ENCODE assay signal across 1 cellular context in the genomic region with DNA sequence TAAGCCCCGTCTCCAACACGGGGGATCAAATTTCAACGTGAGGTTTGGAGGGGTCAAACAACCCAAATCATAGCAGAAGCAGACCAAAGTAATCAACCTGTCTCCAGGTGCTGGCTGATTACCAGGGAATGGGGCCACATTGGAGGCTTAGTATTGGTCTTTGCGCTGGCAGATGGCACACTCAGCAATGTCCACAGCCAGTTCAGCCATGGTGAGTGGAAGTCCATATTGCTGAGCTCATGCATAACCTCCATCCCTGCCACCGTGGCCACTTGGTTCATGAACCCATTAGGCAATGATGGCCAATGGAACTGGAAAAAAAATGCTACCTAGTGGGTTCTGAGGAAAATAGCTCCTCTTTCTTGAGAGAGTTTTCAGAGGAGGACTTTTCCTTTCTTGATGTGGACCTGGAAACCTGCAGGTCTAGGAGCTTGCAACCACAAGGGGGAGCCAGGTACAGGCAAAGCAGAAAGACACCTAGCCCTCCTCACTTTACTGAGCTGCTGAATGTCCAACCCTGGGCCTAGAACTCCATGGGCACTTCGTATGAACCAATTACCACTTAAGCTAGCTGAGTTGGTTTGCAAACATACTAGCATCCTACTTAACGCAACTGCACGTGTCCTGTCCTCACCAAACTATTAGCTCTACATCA.
TF ChIP-seq lines count a peak whose summit lies in the region.

No MANE protein-coding gene starts in this region.

TF ChIP-seq in HCT116, 20 proteins besides CTCF, POLR2A, EP300 and RAD21 (continued from another document):
- TF ChIP-seq, protein P1, sequence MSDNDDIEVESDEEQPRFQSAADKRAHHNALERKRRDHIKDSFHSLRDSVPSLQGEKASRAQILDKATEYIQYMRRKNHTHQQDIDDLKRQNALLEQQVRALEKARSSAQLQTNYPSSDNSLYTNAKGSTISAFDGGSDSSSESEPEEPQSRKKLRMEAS (IDR thresholded peaks at IDR 0.05), result no peak
- no peak for TF ChIP-seq SIN3A (IDR thresholded peaks at IDR 0.05; ENCODE audit: low read depth)
TF ChIP-seq in HCT116: peak in this region for 0.
